ENCODE assay signal across 10 cellular contexts in the genomic region with DNA sequence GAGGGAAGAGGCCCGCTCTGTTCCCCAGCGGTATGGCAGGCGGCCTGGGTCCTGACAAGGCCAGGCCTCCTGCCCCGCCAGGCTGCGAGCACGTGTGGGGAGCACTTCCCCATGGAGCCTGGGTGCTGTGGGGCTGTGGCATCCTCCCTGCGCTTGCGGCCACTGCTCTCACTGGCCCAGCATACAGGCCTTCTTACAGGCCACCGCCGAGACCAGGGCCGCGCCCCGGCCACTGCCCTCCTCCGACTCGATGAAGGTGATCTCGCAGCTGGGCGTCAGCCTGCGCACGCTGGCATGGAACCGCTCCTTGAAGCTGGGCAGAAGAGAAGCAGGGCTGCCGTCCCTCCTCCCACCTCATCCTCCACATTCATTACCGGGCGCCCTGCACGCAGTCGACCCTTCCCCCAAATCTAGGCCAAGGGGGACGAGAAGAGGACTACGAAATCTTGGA. TPM values are rescaled to one million over a fixed set of nuclear protein-coding genes. Genes with fewer than 3 reads are reported as not detected.
A peak's percentile ranks its signal among the peaks of the same experiment; 100 is the strongest.
DNase-seq lines count a peak whose midpoint lies in the region; ATAC-seq and TF ChIP-seq lines count a peak whose summit lies in the region.
"Had no signal": no experiment of that assay in that cellular context is flagged by ENCODE, and none has a peak within 500 bp of the region (broad histone marks: within the 10 kb centered on the region; RNA-seq: fewer than 3 reads in every experiment).

No MANE protein-coding gene starts in this region.

- H3K27me3 Mint-ChIP-seq in activated CD4-positive, alpha-beta T cell treated with anti-CD3 and anti-CD28 coated beads, Interleukin-2, amount 10 ng/mL, durations not matched to agents 24 days and 14 days, result peaks cover 10% of the 10 kb centered on the region
- H3K27me3 Mint-ChIP-seq in WTC11 (ENCODE audit: low read depth), result peaks cover 41% of the 10 kb centered on the region
- H3K27me3 Mint-ChIP-seq in type B pancreatic cell, result peaks cover 21% of the 10 kb centered on the region

- H3K27ac ChIP-seq in iPS-20b (ENCODE audit: low read length) (no peak overlapping the region), smooth muscle cell (ENCODE audit: low read depth) (no peak overlapping the region)
- H3K27ac ChIP-seq: body of pancreas had no signal

- DNase-seq in activated CD4-positive, alpha-beta T cell treated with anti-CD3 and anti-CD28 coated beads, Interleukin-2, amount 10 ng/mL, durations not matched to agents 24 days and 14 days, result no peak
- no peak for DNase-seq in activated CD4-positive, alpha-beta T cell treated with anti-CD3 and anti-CD28 coated beads for 1 hour
- DNase-seq in WTC11 (ENCODE audit: low spot score) (no peak), smooth muscle cell (lab: John Stamatoyannopoulos, UW; ENCODE audit: unreplicated experiment) (no peak), type B pancreatic cell (ENCODE audit: extremely low spot score, unreplicated experiment) (no peak), NCI-H2227 treated with DMSO at 0.1 percent for 48 hours (lab: John Stamatoyannopoulos, UW) (no peak), C1 segment of cervical spinal cord (lab: John Stamatoyannopoulos, UW) (no peak)

- CTCF ChIA-PET in WTC11 (lab: Charles Lee), result interaction anchor here (1.1 to 1.3 kb wide), 3 partner anchors 9 to 52 kb away, joined by 3 to 4 read pairs (median 3); no protein-coding TSS in a partner anchor

- no peaks in the 10 kb centered on the region for H3K9me3 ChIP-seq in iPS-20b (ENCODE audit: insufficient read depth, low read depth, low read length)
- no peaks in the 10 kb centered on the region for H3K9me3 ChIP-seq in smooth muscle cell (replicated peaks; ENCODE audit: low read depth)
- H3K9me3 ChIP-seq: body of pancreas had no signal

- H3K36me3 ChIP-seq in iPS-20b (ENCODE audit: insufficient read depth, low read depth, low read length) (no peaks in the 10 kb centered on the region), smooth muscle cell (ENCODE audit: low read depth) (no peaks in the 10 kb centered on the region)

- no peaks in the 10 kb centered on the region for H3K9me3 Mint-ChIP-seq in activated CD4-positive, alpha-beta T cell treated with anti-CD3 and anti-CD28 coated beads, Interleukin-2, amount 10 ng/mL, durations not matched to agents 24 days and 14 days
- H3K9me3 Mint-ChIP-seq in WTC11, result no peaks in the 10 kb centered on the region
- H3K9me3 Mint-ChIP-seq in type B pancreatic cell, result no peaks in the 10 kb centered on the region

- peaks cover 6% of the 10 kb centered on the region; the same call in 1 of the 2 replicates for H3K4me1 ChIP-seq in iPS-20b (ENCODE audit: insufficient read depth, low read length)
- H3K4me1 ChIP-seq in smooth muscle cell (ENCODE audit: low read depth), result peaks cover 9% of the 10 kb centered on the region

- H3K36me3 Mint-ChIP-seq in activated CD4-positive, alpha-beta T cell treated with anti-CD3 and anti-CD28 coated beads, Interleukin-2, amount 10 ng/mL, durations not matched to agents 24 days and 14 days (ENCODE audit: low read depth), result no peaks in the 10 kb centered on the region
- no peaks in the 10 kb centered on the region for H3K36me3 Mint-ChIP-seq in WTC11
- H3K36me3 Mint-ChIP-seq in type B pancreatic cell, result no peaks in the 10 kb centered on the region

- no peaks in the 10 kb centered on the region for H3F3A ChIP-seq in smooth muscle cell (ENCODE audit: low read depth)

- peak overlapping the region; percentile 82 for H3K4me3 Mint-ChIP-seq in activated CD4-positive, alpha-beta T cell treated with anti-CD3 and anti-CD28 coated beads, Interleukin-2, amount 10 ng/mL, durations not matched to agents 24 days and 14 days
- H3K4me3 Mint-ChIP-seq in WTC11, result peak overlapping the region; percentile 77
- H3K4me3 Mint-ChIP-seq in type B pancreatic cell, result no peak overlapping the region

- POLR2A ChIA-PET in WTC11 (lab: Charles Lee), result no interaction called here

- H3K27me3 ChIP-seq in iPS-20b (ENCODE audit: insufficient read depth, low read length) (peaks cover 46% of the 10 kb centered on the region), smooth muscle cell (ENCODE audit: low read depth) (peaks cover 7% of the 10 kb centered on the region)
- H3K27me3 ChIP-seq: body of pancreas had no signal

- H3K4me2 ChIP-seq in smooth muscle cell, result peak overlapping the region; percentile 93

- TF ChIP-seq CTCF in WTC11 (IDR thresholded peaks at IDR 0.05) (no peak), smooth muscle cell (IDR thresholded peaks at IDR 0.05; ENCODE audit: borderline replicate concordance, insufficient read depth, poor library complexity, severe bottlenecking) (no peak), type B pancreatic cell (conservative IDR thresholded peaks at IDR 0.05) (no peak)

- peaks cover 10% of the 10 kb centered on the region for H3K4me1 Mint-ChIP-seq in activated CD4-positive, alpha-beta T cell treated with anti-CD3 and anti-CD28 coated beads, Interleukin-2, amount 10 ng/mL, durations not matched to agents 24 days and 14 days
- H3K4me1 Mint-ChIP-seq in WTC11, result peaks cover 21% of the 10 kb centered on the region
- H3K4me1 Mint-ChIP-seq in type B pancreatic cell (ENCODE audit: unreplicated experiment), result peaks cover 11% of the 10 kb centered on the region

- no peaks in the 10 kb centered on the region for H4K20me1 ChIP-seq in smooth muscle cell (ENCODE audit: low read depth)

- H3K27ac Mint-ChIP-seq in activated CD4-positive, alpha-beta T cell treated with anti-CD3 and anti-CD28 coated beads, Interleukin-2, amount 10 ng/mL, durations not matched to agents 24 days and 14 days, result no peak overlapping the region
- no peak overlapping the region for H3K27ac Mint-ChIP-seq in WTC11
- no peak overlapping the region for H3K27ac Mint-ChIP-seq in type B pancreatic cell

- no peak overlapping the region for H2AFZ ChIP-seq in smooth muscle cell (ENCODE audit: low read depth)

- no peak overlapping the region for H3K9ac ChIP-seq in iPS-20b (ENCODE audit: low read depth, low read length)
- no peak overlapping the region for H3K9ac ChIP-seq in smooth muscle cell (ENCODE audit: low read depth)

- intact Hi-C loops in activated CD4-positive, alpha-beta T cell treated with anti-CD3 and anti-CD28 coated beads, Interleukin-2, amount 10 ng/mL, durations not matched to agents 24 days and 14 days (cut with micrococcal nuclease), result no loop called here

- no peaks in the 10 kb centered on the region for H3K79me2 ChIP-seq in smooth muscle cell (ENCODE audit: low read depth)

- WGBS in smooth muscle cell (ENCODE audit: low lambda C conversion rate), result 83% methylated on average over 27 of the region's 27 CpGs

- peak overlapping the region; percentile 69; the same call in 1 of the 2 replicates for H3K4me3 ChIP-seq in iPS-20b (ENCODE audit: low read length)
- peak overlapping the region; percentile 50 for H3K4me3 ChIP-seq in smooth muscle cell
- H3K4me3 ChIP-seq: body of pancreas had no signal

- ATAC-seq in WTC11, result no peak
- ATAC-seq: body of pancreas had no signal

RNA-seq across cellular contexts. Expression of a gene that starts 3.9 kb away (rescaled TPM):
- total RNA-seq in activated CD4-positive, alpha-beta T cell treated with anti-CD3 and anti-CD28 coated beads, Interleukin-2, amount 10 ng/mL, durations not matched to agents 24 days and 14 days, result not detected in 2 replicates
- total RNA-seq in WTC11 (2021), result 0.39 to 1.6 TPM (median 0.90 TPM) in 3 replicates
- 39.0 and 95.1 TPM in 2 replicates for total RNA-seq in smooth muscle cell
- 35.8 and 77.7 TPM in 2 replicates for polyA plus RNA-seq in smooth muscle cell
- 1.6 and 2.5 TPM in 2 replicates for total RNA-seq in type B pancreatic cell (ENCODE audit: low replicate concordance)
- total RNA-seq: body of pancreas, lower leg skin had no signal

RNA-seq across cellular contexts. Expression of a gene that starts 21.6 kb away (rescaled TPM):
- 259 and 286 TPM in 2 replicates for total RNA-seq in activated CD4-positive, alpha-beta T cell treated with anti-CD3 and anti-CD28 coated beads, Interleukin-2, amount 10 ng/mL, durations not matched to agents 24 days and 14 days
- total RNA-seq in WTC11 (2021) (140 to 154 TPM (median 146 TPM) in 3 replicates), smooth muscle cell (45.5 and 49.1 TPM in 2 replicates), type B pancreatic cell (ENCODE audit: low replicate concordance) (122 and 142 TPM in 2 replicates)
- polyA plus RNA-seq in smooth muscle cell, result 133 and 151 TPM in 2 replicates

RNA-seq across cellular contexts. Expression of a gene that starts 40.8 kb away (rescaled TPM):
- 21.6 and 22.2 TPM in 2 replicates for total RNA-seq in activated CD4-positive, alpha-beta T cell treated with anti-CD3 and anti-CD28 coated beads, Interleukin-2, amount 10 ng/mL, durations not matched to agents 24 days and 14 days
- total RNA-seq in WTC11 (2021) (50.8 to 55.5 TPM (median 52.4 TPM) in 3 replicates), smooth muscle cell (36.6 and 39.7 TPM in 2 replicates), type B pancreatic cell (ENCODE audit: low replicate concordance) (5.0 and 64.1 TPM in 2 replicates)
- polyA plus RNA-seq in smooth muscle cell, result 141 and 163 TPM in 2 replicates

RNA-seq across cellular contexts. Expression of a gene that starts 44.2 kb away (rescaled TPM):
- 1.7 and 2.0 TPM in 2 replicates for total RNA-seq in activated CD4-positive, alpha-beta T cell treated with anti-CD3 and anti-CD28 coated beads, Interleukin-2, amount 10 ng/mL, durations not matched to agents 24 days and 14 days
- total RNA-seq in WTC11 (2021), result 3.3 to 5.1 TPM (median 4.5 TPM) in 3 replicates
- 1.6 and 2.7 TPM in 2 replicates for total RNA-seq in smooth muscle cell
- 5.5 and 7.3 TPM in 2 replicates for polyA plus RNA-seq in smooth muscle cell
- total RNA-seq in type B pancreatic cell (ENCODE audit: low replicate concordance), result 5.6 and 6.7 TPM in 2 replicates

RNA-seq across cellular contexts. Expression of a gene that starts 55.8 kb away (rescaled TPM):
- total RNA-seq in activated CD4-positive, alpha-beta T cell treated with anti-CD3 and anti-CD28 coated beads, Interleukin-2, amount 10 ng/mL, durations not matched to agents 24 days and 14 days, result 87.3 and 92.8 TPM in 2 replicates
- total RNA-seq in WTC11 (2021) (82.2 to 102 TPM (median 83.7 TPM) in 3 replicates), smooth muscle cell (64.2 and 95.9 TPM in 2 replicates), type B pancreatic cell (ENCODE audit: low replicate concordance) (82.4 and 97.4 TPM in 2 replicates)
- polyA plus RNA-seq in smooth muscle cell, result 86.5 and 87.4 TPM in 2 replicates

Comparison
In these comparisons a context has a peak if more than half of its experiments do, and no peak if none do; other contexts are left out.
1. RNA of a gene that starts 3.9 kb away (total RNA-seq): 39.0 to 95.1 TPM in smooth muscle cell; 1.6 to 2.5 TPM in type B pancreatic cell, 0.39 to 1.6 TPM in WTC11 and not detected in activated CD4-positive, alpha-beta T cell treated with anti-CD3 and anti-CD28 coated beads, Interleukin-2, amount 10 ng/mL, durations not matched to agents 24 days and 14 days; every median in the first group is over 10 times any median in the second.